ENCODE assay signal across 1 cellular context in the genomic region with DNA sequence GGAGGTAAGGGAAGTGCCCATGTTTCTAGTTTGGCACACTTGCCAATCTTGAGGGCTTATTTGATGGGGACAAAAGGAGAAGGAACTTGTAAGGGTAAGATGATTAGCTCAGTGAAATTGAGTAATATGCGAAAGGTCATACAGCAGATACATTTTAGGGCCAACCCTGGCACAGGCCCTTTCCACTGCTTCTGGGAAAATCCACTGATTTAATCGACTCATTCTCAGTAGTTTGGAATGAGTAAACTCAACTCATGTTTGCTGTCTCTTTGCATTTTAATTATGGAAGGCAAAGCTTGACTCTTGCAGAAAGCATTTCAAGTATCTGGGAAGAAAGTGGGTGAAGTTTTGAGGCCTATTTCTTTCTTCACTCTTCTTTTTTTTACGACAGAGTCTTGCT.
TF ChIP-seq lines count a peak whose summit lies in the region.

No MANE protein-coding gene starts in this region.

TF ChIP-seq in HepG2, 621 proteins besides CTCF, POLR2A, EP300 and RAD21:
- TF ChIP-seq MTA1 (CRISPR knock-in tag; IDR thresholded peaks at IDR 0.05; ENCODE audit: borderline replicate concordance) (no peak), ZNF143 (CRISPR knock-in tag; IDR thresholded peaks at IDR 0.05) (no peak), CCDC6 (CRISPR knock-in tag; IDR thresholded peaks at IDR 0.05) (no peak), STAG1 (CRISPR knock-in tag; IDR thresholded peaks at IDR 0.05) (no peak), HMG20A (CRISPR knock-in tag; IDR thresholded peaks at IDR 0.05; ENCODE audit: borderline replicate concordance) (no peak), PLRG1 (conservative IDR thresholded peaks at IDR 0.05) (no peak), MTF1 (CRISPR knock-in tag; IDR thresholded peaks at IDR 0.05) (no peak), KDM3A (CRISPR knock-in tag; IDR thresholded peaks at IDR 0.05; ENCODE audit: low read depth) (no peak), ZNF761 (CRISPR knock-in tag; conservative IDR thresholded peaks at IDR 0.05) (no peak), RXRA (CRISPR knock-in tag; IDR thresholded peaks at IDR 0.05) (no peak), ZSCAN12 (CRISPR knock-in tag; IDR thresholded peaks at IDR 0.05) (no peak), MAZ (IDR thresholded peaks at IDR 0.05; ENCODE audit: borderline replicate concordance, low read depth, low read length) (no peak), MAZ (CRISPR knock-in tag; IDR thresholded peaks at IDR 0.05; ENCODE audit: low read depth) (no peak), FLYWCH1 (CRISPR knock-in tag; IDR thresholded peaks at IDR 0.05) (no peak)
- TF ChIP-seq, protein P1, sequence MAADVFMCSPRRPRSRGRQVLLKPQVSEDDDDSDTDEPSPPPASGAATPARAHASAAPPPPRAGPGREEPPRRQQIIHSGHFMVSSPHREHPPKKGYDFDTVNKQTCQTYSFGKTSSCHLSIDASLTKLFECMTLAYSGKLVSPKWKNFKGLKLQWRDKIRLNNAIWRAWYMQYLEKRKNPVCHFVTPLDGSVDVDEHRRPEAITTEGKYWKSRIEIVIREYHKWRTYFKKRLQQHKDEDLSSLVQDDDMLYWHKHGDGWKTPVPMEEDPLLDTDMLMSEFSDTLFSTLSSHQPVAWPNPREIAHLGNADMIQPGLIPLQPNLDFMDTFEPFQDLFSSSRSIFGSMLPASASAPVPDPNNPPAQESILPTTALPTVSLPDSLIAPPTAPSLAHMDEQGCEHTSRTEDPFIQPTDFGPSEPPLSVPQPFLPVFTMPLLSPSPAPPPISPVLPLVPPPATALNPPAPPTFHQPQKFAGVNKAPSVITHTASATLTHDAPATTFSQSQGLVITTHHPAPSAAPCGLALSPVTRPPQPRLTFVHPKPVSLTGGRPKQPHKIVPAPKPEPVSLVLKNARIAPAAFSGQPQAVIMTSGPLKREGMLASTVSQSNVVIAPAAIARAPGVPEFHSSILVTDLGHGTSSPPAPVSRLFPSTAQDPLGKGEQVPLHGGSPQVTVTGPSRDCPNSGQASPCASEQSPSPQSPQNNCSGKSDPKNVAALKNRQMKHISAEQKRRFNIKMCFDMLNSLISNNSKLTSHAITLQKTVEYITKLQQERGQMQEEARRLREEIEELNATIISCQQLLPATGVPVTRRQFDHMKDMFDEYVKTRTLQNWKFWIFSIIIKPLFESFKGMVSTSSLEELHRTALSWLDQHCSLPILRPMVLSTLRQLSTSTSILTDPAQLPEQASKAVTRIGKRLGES (CRISPR knock-in tag; IDR thresholded peaks at IDR 0.05; ENCODE audit: borderline replicate concordance), result no peak
- TF ChIP-seq, protein P2, sequence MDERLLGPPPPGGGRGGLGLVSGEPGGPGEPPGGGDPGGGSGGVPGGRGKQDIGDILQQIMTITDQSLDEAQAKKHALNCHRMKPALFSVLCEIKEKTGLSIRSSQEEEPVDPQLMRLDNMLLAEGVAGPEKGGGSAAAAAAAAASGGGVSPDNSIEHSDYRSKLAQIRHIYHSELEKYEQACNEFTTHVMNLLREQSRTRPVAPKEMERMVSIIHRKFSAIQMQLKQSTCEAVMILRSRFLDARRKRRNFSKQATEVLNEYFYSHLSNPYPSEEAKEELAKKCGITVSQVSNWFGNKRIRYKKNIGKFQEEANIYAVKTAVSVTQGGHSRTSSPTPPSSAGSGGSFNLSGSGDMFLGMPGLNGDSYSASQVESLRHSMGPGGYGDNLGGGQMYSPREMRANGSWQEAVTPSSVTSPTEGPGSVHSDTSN (CRISPR knock-in tag; IDR thresholded peaks at IDR 0.05), result no peak
- TF ChIP-seq, protein P3, sequence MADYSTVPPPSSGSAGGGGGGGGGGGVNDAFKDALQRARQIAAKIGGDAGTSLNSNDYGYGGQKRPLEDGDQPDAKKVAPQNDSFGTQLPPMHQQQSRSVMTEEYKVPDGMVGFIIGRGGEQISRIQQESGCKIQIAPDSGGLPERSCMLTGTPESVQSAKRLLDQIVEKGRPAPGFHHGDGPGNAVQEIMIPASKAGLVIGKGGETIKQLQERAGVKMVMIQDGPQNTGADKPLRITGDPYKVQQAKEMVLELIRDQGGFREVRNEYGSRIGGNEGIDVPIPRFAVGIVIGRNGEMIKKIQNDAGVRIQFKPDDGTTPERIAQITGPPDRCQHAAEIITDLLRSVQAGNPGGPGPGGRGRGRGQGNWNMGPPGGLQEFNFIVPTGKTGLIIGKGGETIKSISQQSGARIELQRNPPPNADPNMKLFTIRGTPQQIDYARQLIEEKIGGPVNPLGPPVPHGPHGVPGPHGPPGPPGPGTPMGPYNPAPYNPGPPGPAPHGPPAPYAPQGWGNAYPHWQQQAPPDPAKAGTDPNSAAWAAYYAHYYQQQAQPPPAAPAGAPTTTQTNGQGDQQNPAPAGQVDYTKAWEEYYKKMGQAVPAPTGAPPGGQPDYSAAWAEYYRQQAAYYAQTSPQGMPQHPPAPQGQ (CRISPR knock-in tag; IDR thresholded peaks at IDR 0.05; ENCODE audit: borderline replicate concordance), result no peak
- TF ChIP-seq, protein P4, sequence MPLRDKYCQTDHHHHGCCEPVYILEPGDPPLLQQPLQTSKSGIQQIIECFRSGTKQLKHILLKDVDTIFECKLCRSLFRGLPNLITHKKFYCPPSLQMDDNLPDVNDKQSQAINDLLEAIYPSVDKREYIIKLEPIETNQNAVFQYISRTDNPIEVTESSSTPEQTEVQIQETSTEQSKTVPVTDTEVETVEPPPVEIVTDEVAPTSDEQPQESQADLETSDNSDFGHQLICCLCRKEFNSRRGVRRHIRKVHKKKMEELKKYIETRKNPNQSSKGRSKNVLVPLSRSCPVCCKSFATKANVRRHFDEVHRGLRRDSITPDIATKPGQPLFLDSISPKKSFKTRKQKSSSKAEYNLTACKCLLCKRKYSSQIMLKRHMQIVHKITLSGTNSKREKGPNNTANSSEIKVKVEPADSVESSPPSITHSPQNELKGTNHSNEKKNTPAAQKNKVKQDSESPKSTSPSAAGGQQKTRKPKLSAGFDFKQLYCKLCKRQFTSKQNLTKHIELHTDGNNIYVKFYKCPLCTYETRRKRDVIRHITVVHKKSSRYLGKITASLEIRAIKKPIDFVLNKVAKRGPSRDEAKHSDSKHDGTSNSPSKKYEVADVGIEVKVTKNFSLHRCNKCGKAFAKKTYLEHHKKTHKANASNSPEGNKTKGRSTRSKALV (CRISPR knock-in tag; IDR thresholded peaks at IDR 0.05), result no peak
